In the genomic region with DNA sequence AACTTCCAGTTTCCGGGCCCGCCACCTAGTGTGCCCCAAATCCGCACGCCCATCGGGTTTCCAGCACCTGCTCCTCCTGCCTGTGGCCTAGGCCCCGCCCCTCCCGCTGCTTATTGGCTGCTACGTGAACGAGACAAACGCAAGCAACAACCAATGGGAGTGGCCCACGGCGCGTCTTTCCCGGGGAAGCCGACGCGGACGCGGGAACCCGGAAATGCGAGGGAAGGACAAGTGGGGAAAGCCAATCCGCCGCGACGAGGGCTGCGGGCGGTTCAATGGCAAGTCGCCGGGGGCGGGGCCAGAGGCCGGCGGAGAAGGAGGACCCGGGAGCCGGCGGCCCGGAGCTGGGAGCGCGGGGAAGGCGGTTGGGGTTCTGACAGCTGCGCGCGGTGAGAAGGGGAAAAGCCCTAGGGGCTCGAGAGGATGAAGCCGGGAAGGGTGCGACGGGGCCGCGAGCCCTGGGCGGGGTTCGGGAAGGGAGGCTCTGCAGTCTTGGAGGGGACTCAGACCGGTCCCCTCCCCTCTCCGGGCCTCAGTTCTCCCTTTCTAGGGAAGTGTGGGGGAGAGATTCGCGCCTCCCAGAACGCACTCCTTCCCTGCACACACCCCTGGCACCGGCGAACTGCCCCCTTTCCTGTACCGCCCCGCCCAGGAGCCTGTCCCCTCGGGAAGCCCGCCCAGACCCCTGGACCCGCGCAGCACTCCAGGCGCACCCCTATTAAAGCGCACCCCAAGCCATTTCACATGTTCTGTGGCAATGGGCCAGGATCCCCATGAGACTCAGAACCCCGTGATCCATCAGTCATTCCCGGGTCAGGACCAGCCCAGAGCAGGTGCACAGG, we compare ENCODE assay signal across 1 cellular context.
A peak's percentile ranks its signal among the peaks of the same experiment; 100 is the strongest.
TF ChIP-seq lines count a peak whose summit lies in the region.

A gene (plus strand): TSS at position 305 of the 842 bp plus-strand sequence. CDS start 1,696 bp downstream, outside the sequence.

TF ChIP-seq in HepG2, 621 proteins besides CTCF, POLR2A, EP300 and RAD21 (continued from another document and continues in another):
- TF ChIP-seq, protein P1, sequence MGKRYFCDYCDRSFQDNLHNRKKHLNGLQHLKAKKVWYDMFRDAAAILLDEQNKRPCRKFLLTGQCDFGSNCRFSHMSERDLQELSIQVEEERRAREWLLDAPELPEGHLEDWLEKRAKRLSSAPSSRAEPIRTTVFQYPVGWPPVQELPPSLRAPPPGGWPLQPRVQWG (CRISPR knock-in tag; IDR thresholded peaks at IDR 0.05; ENCODE audit: borderline replicate concordance, low read depth): no peak
- TF ChIP-seq ZNF678 (CRISPR knock-in tag; IDR thresholded peaks at IDR 0.05) (0 out of 2 replicates have a peak, but pooled peaks have one; percentile 50), DNMT1 (CRISPR knock-in tag; IDR thresholded peaks at IDR 0.05) (no peak), TBX2 (CRISPR knock-in tag; IDR thresholded peaks at IDR 0.05; ENCODE audit: borderline replicate concordance) (peak; percentile 51; the same call in 1 of the 2 replicates), ZNF792 (CRISPR knock-in tag; IDR thresholded peaks at IDR 0.05) (no peak), ZSCAN21 (CRISPR knock-in tag; IDR thresholded peaks at IDR 0.05; ENCODE audit: borderline replicate concordance) (no peak), CREM (IDR thresholded peaks at IDR 0.05) (peak; percentile 85), CREM (CRISPR knock-in tag; IDR thresholded peaks at IDR 0.05) (0 out of 2 replicates have a peak, but pooled peaks have one; percentile 12), ARNT (IDR thresholded peaks at IDR 0.05) (no peak), ZNF33B (CRISPR knock-in tag; IDR thresholded peaks at IDR 0.05) (no peak), RBM22 (optimal IDR thresholded peaks at IDR 0.05; ENCODE audit: low read length) (no peak), REXO4 (CRISPR knock-in tag; IDR thresholded peaks at IDR 0.05; ENCODE audit: borderline replicate concordance) (no peak), NONO (IDR thresholded peaks at IDR 0.05) (no peak), NONO (CRISPR knock-in tag; conservative IDR thresholded peaks at IDR 0.05) (no peak), ZFP82 (CRISPR knock-in tag; IDR thresholded peaks at IDR 0.05; ENCODE audit: borderline replicate concordance) (no peak), TSC22D2 (CRISPR knock-in tag; IDR thresholded peaks at IDR 0.05; ENCODE audit: borderline replicate concordance) (no peak), ZBTB20 (CRISPR knock-in tag; IDR thresholded peaks at IDR 0.05; ENCODE audit: borderline replicate concordance, low read depth) (no peak), ZNF235 (CRISPR knock-in tag; IDR thresholded peaks at IDR 0.05; ENCODE audit: borderline replicate concordance) (peak; percentile 22; the same call in 1 of the 2 replicates), ZNF563 (CRISPR knock-in tag; IDR thresholded peaks at IDR 0.05) (no peak; the same call in 1 of the 2 replicates), TOE1 (CRISPR knock-in tag; IDR thresholded peaks at IDR 0.05) (no peak), BRD4 (CRISPR knock-in tag; IDR thresholded peaks at IDR 0.05) (no peak), GTF3A (CRISPR knock-in tag; conservative IDR thresholded peaks at IDR 0.05) (no peak), CHCHD3 (CRISPR knock-in tag; IDR thresholded peaks at IDR 0.05) (no peak), SALL2 (CRISPR knock-in tag; IDR thresholded peaks at IDR 0.05) (0 out of 2 replicates have a peak, but pooled peaks have one; percentile 53)
- TF ChIP-seq, protein P2, sequence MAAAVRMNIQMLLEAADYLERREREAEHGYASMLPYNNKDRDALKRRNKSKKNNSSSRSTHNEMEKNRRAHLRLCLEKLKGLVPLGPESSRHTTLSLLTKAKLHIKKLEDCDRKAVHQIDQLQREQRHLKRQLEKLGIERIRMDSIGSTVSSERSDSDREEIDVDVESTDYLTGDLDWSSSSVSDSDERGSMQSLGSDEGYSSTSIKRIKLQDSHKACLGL (CRISPR knock-in tag; IDR thresholded peaks at IDR 0.05): peak; percentile 64; the same call in 1 of the 2 replicates
- TF ChIP-seq, protein P3, sequence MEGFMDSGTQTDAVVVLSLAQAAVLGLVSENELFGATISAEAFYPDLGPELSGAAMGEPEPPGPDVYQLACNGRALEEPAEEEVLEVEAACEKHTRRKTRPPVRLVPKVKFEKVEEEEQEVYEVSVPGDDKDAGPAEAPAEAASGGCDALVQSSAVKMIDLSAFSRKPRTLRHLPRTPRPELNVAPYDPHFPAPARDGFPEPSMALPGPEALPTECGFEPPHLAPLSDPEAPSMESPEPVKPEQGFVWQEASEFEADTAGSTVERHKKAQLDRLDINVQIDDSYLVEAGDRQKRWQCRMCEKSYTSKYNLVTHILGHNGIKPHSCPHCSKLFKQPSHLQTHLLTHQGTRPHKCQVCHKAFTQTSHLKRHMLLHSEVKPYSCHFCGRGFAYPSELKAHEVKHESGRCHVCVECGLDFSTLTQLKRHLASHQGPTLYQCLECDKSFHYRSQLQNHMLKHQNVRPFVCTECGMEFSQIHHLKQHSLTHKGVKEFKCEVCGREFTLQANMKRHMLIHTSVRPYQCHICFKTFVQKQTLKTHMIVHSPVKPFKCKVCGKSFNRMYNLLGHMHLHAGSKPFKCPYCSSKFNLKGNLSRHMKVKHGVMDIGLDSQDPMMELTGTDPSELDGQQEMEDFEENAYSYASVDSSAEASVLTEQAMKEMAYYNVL (CRISPR knock-in tag; IDR thresholded peaks at IDR 0.05; ENCODE audit: borderline replicate concordance): peak; percentile 55; the same call in 1 of the 2 replicates
- TF ChIP-seq, protein P4, sequence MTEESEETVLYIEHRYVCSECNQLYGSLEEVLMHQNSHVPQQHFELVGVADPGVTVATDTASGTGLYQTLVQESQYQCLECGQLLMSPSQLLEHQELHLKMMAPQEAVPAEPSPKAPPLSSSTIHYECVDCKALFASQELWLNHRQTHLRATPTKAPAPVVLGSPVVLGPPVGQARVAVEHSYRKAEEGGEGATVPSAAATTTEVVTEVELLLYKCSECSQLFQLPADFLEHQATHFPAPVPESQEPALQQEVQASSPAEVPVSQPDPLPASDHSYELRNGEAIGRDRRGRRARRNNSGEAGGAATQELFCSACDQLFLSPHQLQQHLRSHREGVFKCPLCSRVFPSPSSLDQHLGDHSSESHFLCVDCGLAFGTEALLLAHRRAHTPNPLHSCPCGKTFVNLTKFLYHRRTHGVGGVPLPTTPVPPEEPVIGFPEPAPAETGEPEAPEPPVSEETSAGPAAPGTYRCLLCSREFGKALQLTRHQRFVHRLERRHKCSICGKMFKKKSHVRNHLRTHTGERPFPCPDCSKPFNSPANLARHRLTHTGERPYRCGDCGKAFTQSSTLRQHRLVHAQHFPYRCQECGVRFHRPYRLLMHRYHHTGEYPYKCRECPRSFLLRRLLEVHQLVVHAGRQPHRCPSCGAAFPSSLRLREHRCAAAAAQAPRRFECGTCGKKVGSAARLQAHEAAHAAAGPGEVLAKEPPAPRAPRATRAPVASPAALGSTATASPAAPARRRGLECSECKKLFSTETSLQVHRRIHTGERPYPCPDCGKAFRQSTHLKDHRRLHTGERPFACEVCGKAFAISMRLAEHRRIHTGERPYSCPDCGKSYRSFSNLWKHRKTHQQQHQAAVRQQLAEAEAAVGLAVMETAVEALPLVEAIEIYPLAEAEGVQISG (CRISPR knock-in tag; IDR thresholded peaks at IDR 0.05): no peak
- TF ChIP-seq, protein P5, sequence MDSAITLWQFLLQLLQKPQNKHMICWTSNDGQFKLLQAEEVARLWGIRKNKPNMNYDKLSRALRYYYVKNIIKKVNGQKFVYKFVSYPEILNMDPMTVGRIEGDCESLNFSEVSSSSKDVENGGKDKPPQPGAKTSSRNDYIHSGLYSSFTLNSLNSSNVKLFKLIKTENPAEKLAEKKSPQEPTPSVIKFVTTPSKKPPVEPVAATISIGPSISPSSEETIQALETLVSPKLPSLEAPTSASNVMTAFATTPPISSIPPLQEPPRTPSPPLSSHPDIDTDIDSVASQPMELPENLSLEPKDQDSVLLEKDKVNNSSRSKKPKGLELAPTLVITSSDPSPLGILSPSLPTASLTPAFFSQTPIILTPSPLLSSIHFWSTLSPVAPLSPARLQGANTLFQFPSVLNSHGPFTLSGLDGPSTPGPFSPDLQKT (CRISPR knock-in tag; IDR thresholded peaks at IDR 0.05; ENCODE audit: borderline replicate concordance): 0 out of 2 replicates have a peak, but pooled peaks have one; percentile 9
- TF ChIP-seq, protein P6, sequence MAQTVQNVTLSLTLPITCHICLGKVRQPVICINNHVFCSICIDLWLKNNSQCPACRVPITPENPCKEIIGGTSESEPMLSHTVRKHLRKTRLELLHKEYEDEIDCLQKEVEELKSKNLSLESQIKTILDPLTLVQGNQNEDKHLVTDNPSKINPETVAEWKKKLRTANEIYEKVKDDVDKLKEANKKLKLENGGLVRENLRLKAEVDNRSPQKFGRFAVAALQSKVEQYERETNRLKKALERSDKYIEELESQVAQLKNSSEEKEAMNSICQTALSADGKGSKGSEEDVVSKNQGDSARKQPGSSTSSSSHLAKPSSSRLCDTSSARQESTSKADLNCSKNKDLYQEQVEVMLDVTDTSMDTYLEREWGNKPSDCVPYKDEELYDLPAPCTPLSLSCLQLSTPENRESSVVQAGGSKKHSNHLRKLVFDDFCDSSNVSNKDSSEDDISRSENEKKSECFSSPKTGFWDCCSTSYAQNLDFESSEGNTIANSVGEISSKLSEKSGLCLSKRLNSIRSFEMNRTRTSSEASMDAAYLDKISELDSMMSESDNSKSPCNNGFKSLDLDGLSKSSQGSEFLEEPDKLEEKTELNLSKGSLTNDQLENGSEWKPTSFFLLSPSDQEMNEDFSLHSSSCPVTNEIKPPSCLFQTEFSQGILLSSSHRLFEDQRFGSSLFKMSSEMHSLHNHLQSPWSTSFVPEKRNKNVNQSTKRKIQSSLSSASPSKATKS (CRISPR knock-in tag; IDR thresholded peaks at IDR 0.05): no peak
- TF ChIP-seq, protein P7, sequence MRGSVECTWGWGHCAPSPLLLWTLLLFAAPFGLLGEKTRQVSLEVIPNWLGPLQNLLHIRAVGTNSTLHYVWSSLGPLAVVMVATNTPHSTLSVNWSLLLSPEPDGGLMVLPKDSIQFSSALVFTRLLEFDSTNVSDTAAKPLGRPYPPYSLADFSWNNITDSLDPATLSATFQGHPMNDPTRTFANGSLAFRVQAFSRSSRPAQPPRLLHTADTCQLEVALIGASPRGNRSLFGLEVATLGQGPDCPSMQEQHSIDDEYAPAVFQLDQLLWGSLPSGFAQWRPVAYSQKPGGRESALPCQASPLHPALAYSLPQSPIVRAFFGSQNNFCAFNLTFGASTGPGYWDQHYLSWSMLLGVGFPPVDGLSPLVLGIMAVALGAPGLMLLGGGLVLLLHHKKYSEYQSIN (CRISPR knock-in tag; IDR thresholded peaks at IDR 0.05; ENCODE audit: borderline replicate concordance): no peak
- TF ChIP-seq, protein P8, sequence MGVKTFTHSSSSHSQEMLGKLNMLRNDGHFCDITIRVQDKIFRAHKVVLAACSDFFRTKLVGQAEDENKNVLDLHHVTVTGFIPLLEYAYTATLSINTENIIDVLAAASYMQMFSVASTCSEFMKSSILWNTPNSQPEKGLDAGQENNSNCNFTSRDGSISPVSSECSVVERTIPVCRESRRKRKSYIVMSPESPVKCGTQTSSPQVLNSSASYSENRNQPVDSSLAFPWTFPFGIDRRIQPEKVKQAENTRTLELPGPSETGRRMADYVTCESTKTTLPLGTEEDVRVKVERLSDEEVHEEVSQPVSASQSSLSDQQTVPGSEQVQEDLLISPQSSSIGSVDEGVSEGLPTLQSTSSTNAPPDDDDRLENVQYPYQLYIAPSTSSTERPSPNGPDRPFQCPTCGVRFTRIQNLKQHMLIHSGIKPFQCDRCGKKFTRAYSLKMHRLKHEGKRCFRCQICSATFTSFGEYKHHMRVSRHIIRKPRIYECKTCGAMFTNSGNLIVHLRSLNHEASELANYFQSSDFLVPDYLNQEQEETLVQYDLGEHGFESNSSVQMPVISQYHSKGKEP (CRISPR knock-in tag; IDR thresholded peaks at IDR 0.05): no peak
- TF ChIP-seq, protein P9, sequence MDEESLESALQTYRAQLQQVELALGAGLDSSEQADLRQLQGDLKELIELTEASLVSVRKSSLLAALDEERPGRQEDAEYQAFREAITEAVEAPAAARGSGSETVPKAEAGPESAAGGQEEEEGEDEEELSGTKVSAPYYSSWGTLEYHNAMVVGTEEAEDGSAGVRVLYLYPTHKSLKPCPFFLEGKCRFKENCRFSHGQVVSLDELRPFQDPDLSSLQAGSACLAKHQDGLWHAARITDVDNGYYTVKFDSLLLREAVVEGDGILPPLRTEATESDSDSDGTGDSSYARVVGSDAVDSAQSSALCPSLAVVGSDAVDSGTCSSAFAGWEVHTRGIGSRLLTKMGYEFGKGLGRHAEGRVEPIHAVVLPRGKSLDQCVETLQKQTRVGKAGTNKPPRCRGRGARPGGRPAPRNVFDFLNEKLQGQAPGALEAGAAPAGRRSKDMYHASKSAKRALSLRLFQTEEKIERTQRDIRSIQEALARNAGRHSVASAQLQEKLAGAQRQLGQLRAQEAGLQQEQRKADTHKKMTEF (CRISPR knock-in tag; IDR thresholded peaks at IDR 0.05): peak; percentile 67
- TF ChIP-seq, protein P10, sequence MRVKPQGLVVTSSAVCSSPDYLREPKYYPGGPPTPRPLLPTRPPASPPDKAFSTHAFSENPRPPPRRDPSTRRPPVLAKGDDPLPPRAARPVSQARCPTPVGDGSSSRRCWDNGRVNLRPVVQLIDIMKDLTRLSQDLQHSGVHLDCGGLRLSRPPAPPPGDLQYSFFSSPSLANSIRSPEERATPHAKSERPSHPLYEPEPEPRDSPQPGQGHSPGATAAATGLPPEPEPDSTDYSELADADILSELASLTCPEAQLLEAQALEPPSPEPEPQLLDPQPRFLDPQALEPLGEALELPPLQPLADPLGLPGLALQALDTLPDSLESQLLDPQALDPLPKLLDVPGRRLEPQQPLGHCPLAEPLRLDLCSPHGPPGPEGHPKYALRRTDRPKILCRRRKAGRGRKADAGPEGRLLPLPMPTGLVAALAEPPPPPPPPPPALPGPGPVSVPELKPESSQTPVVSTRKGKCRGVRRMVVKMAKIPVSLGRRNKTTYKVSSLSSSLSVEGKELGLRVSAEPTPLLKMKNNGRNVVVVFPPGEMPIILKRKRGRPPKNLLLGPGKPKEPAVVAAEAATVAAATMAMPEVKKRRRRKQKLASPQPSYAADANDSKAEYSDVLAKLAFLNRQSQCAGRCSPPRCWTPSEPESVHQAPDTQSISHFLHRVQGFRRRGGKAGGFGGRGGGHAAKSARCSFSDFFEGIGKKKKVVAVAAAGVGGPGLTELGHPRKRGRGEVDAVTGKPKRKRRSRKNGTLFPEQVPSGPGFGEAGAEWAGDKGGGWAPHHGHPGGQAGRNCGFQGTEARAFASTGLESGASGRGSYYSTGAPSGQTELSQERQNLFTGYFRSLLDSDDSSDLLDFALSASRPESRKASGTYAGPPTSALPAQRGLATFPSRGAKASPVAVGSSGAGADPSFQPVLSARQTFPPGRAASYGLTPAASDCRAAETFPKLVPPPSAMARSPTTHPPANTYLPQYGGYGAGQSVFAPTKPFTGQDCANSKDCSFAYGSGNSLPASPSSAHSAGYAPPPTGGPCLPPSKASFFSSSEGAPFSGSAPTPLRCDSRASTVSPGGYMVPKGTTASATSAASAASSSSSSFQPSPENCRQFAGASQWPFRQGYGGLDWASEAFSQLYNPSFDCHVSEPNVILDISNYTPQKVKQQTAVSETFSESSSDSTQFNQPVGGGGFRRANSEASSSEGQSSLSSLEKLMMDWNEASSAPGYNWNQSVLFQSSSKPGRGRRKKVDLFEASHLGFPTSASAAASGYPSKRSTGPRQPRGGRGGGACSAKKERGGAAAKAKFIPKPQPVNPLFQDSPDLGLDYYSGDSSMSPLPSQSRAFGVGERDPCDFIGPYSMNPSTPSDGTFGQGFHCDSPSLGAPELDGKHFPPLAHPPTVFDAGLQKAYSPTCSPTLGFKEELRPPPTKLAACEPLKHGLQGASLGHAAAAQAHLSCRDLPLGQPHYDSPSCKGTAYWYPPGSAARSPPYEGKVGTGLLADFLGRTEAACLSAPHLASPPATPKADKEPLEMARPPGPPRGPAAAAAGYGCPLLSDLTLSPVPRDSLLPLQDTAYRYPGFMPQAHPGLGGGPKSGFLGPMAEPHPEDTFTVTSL (CRISPR knock-in tag; IDR thresholded peaks at IDR 0.05; ENCODE audit: borderline replicate concordance): no peak
